2 cellular contexts compared by ENCODE assay signal in genomic region chr10:42888504-42889095, GRCh38.
TF ChIP-seq lines count a peak whose summit lies in the region.

No MANE protein-coding gene starts in this region.

TF ChIP-seq in SK-N-SH treated with all-trans-retinoic acid at 6 μM for 48 hours, 23 proteins besides CTCF, POLR2A, EP300 and RAD21 (continued from another document):
- no peak for TF ChIP-seq PPARA (CRISPR knock-in tag; IDR thresholded peaks at IDR 0.05; ENCODE audit: borderline replicate concordance)

TF ChIP-seq in SK-N-SH, 30 proteins besides CTCF, POLR2A, EP300 and RAD21 (continued from another document):
- TF ChIP-seq REST (IDR thresholded peaks at IDR 0.05; ENCODE audit: low read depth, low read length) (no peak), TAF1 (IDR thresholded peaks at IDR 0.05; ENCODE audit: borderline replicate concordance, low read depth, low read length) (no peak), TEAD4 (IDR thresholded peaks at IDR 0.05; ENCODE audit: borderline replicate concordance, insufficient read depth) (no peak), FOSL2 (IDR thresholded peaks at IDR 0.05; ENCODE audit: borderline replicate concordance, low read depth) (no peak)
- TF ChIP-seq, protein P1, sequence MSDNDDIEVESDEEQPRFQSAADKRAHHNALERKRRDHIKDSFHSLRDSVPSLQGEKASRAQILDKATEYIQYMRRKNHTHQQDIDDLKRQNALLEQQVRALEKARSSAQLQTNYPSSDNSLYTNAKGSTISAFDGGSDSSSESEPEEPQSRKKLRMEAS (IDR thresholded peaks at IDR 0.05; ENCODE audit: low read depth) = no peak
